ENCODE assay signal across 1 cellular context in genomic region chr7:98266840-98267239, GRCh38.
A peak's percentile ranks its signal among the peaks of the same experiment; 100 is the strongest.
TF ChIP-seq lines count a peak whose summit lies in the region.

No MANE protein-coding gene starts in this region.

TF ChIP-seq in IMR-90, 13 proteins besides CTCF, POLR2A, EP300 and RAD21:
- TF ChIP-seq BHLHE40 (IDR thresholded peaks at IDR 0.05; ENCODE audit: low read depth, low read length), result no peak
- TF ChIP-seq CEBPB (IDR thresholded peaks at IDR 0.05; ENCODE audit: low read depth, low read length), result peak; percentile 72
- TF ChIP-seq RFX5 (IDR thresholded peaks at IDR 0.05; ENCODE audit: low read depth, low read length), result no peak
- no peak for TF ChIP-seq NFE2L2 (IDR thresholded peaks at IDR 0.05; ENCODE audit: low read depth, low read length)
- no peak for TF ChIP-seq RCOR1 (IDR thresholded peaks at IDR 0.05; ENCODE audit: insufficient replicate concordance, low read length)
- TF ChIP-seq SMC3 (IDR thresholded peaks at IDR 0.05; ENCODE audit: low read depth, low read length), result peak; percentile 26
- TF ChIP-seq USF2 (IDR thresholded peaks at IDR 0.05; ENCODE audit: low read depth, low read length), result no peak
- no peak for TF ChIP-seq MAZ (IDR thresholded peaks at IDR 0.05; ENCODE audit: borderline replicate concordance, low read depth, low read length)
- TF ChIP-seq MXI1 (IDR thresholded peaks at IDR 0.05; ENCODE audit: borderline replicate concordance, low read depth, low read length), result no peak
- TF ChIP-seq CHD1 (IDR thresholded peaks at IDR 0.05; ENCODE audit: low read depth, low read length), result no peak
- no peak for TF ChIP-seq MAFK (IDR thresholded peaks at IDR 0.05; ENCODE audit: low read depth, low read length)
- TF ChIP-seq, protein P1, sequence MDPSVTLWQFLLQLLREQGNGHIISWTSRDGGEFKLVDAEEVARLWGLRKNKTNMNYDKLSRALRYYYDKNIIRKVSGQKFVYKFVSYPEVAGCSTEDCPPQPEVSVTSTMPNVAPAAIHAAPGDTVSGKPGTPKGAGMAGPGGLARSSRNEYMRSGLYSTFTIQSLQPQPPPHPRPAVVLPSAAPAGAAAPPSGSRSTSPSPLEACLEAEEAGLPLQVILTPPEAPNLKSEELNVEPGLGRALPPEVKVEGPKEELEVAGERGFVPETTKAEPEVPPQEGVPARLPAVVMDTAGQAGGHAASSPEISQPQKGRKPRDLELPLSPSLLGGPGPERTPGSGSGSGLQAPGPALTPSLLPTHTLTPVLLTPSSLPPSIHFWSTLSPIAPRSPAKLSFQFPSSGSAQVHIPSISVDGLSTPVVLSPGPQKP (IDR thresholded peaks at IDR 0.05; ENCODE audit: borderline replicate concordance, low read depth, low read length), result no peak
